8 cellular contexts compared by ENCODE assay signal in the genomic region with DNA sequence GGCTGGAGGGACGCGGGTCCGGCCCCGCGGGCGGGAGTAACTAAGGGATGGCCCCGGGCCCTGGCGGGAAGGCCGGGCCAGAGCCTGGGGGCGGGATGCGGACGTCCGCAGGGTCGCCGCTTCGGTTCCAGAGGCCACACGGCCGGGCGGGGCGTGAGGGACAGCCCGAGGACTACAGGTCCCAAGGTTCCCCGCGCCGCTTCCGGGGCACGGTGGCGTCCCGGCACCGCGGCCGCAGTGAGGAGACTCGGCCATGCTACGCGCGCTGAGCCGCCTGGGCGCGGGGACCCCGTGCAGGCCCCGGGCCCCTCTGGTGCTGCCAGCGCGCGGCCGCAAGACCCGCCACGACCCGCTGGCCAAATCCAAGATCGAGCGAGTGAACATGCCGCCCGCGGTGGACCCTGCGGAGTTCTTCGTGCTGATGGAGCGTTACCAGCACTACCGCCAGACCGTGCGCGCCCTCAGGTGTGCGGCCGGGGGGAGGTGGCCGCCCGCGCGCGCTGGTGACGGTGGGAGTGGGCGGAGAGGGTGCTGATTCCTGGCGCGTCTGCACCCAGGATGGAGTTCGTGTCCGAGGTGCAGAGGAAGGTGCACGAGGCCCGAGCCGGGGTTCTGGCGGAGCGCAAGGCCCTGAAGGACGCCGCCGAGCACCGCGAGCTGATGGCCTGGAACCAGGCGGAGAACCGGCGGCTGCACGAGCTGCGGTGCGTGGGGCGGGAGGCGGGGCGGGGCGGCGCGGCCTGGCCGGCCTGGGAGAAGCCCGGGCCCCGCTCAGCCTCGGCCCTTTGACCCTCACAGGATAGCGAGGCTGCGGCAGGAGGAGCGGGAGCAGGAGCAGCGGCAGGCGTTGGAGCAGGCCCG. TPM values are rescaled to one million over a fixed set of nuclear protein-coding genes. Genes with fewer than 3 reads are reported as not detected.
DNase-seq lines count a peak whose midpoint lies in the region; ATAC-seq and TF ChIP-seq lines count a peak whose summit lies in the region.

A gene (plus strand): TSS at position 237 of the 861 bp plus-strand sequence. CDS start 17 bp downstream, at position 254.

- TF ChIP-seq CTCF in OCI-LY3 (IDR thresholded peaks at IDR 0.05; ENCODE audit: low read depth, low read length) (no peak), epithelial cell of proximal tubule (conservative IDR thresholded peaks at IDR 0.05; ENCODE audit: low read depth, low read length) (no peak)

- peak within 1 kb of the TSS; percentile 69 for H3K4me2 ChIP-seq in OCI-LY3 (ENCODE audit: low read length)

- H2AFZ ChIP-seq in OCI-LY3 (ENCODE audit: low read depth, low read length), result peak within 1 kb of the TSS; percentile 86

- H3K79me2 ChIP-seq in OCI-LY3 (ENCODE audit: low read length), result peaks cover 21% of the 10 kb centered on the region

- ATAC-seq in GM19438 (IDR thresholded peaks at IDR 0.05; ENCODE audit: low read depth, unreplicated experiment), result peak; percentile 82
- ATAC-seq in HG03575 (IDR thresholded peaks at IDR 0.05; ENCODE audit: extremely low read depth, insufficient number of reproducible peaks, low FRiP score, unreplicated experiment), result peak; percentile 33

- H3K4me3 ChIP-seq in OCI-LY3 (ENCODE audit: low read length) (peak within 1 kb of the TSS; percentile 95), epithelial cell of proximal tubule (ENCODE audit: low read depth, low read length) (peak within 1 kb of the TSS; percentile 85), mucosa of rectum (ENCODE audit: low read length in 2 of 2) (peak within 1 kb of the TSS; percentile 75 to 82)

- peaks cover 30% of the 10 kb centered on the region for H3K36me3 ChIP-seq in OCI-LY3 (replicated peaks; ENCODE audit: low read depth, low read length)
- peaks cover 13 to 23% of the 10 kb centered on the region in 2 donors for H3K36me3 ChIP-seq in mucosa of rectum (ENCODE audit: control insufficient read depth in 2 of 2, insufficient read depth in 2 of 2, low read length in 2 of 2)

- no peaks in the 10 kb centered on the region for H3K9me3 ChIP-seq in OCI-LY3 (ENCODE audit: insufficient read depth, low read length)
- H3K9me3 ChIP-seq in mucosa of rectum (ENCODE audit: control insufficient read depth in 2 of 2, low read length in 2 of 2), result no peaks in the 10 kb centered on the region

- H3K27me3 ChIP-seq in OCI-LY3 (ENCODE audit: low read depth, low read length), result no peaks in the 10 kb centered on the region
- H3K27me3 ChIP-seq in mucosa of rectum (ENCODE audit: control insufficient read depth in 2 of 2, insufficient read depth in 2 of 2, low read length in 2 of 2), result no peaks in the 10 kb centered on the region

- H3K27ac ChIP-seq in OCI-LY3 (ENCODE audit: low read length) (peak within 1 kb of the TSS; percentile 55), mucosa of rectum (ENCODE audit: low read depth in 2 of 2, low read length in 2 of 2) (peak within 1 kb of the TSS; percentile 80 to 88)

- H4K20me1 ChIP-seq in OCI-LY3 (ENCODE audit: insufficient read depth, low read length), result no peaks in the 10 kb centered on the region; the same call in 1 of the 2 replicates

- H3K9ac ChIP-seq in OCI-LY3 (ENCODE audit: low read length) (peak within 1 kb of the TSS; percentile 83), mucosa of rectum (ENCODE audit: low read depth in 1 of 2, low read length in 2 of 2) (peak within 1 kb of the TSS; percentile 67 to 70)

- H3K4me1 ChIP-seq in OCI-LY3 (ENCODE audit: low read length), result peaks cover 13% of the 10 kb centered on the region
- H3K4me1 ChIP-seq in mucosa of rectum (ENCODE audit: control insufficient read depth in 2 of 2, insufficient read depth in 2 of 2, low read length in 2 of 2), result peaks cover 6 to 15% of the 10 kb centered on the region in 2 donors

- DNase-seq in COLO668 (lab: John Stamatoyannopoulos, UW; ENCODE audit: unreplicated experiment) (peak; percentile 98), activated T-cell treated with anti-CD3 and anti-CD28 coated beads for 4 hours (peak; percentile 64), epithelial cell of proximal tubule (ENCODE audit: low read depth) (no peak)
- peak; percentile 54 to 62 for DNase-seq in stimulated activated CD8-positive, alpha-beta memory T cell treated with anti-CD3 and anti-CD28 coated beads, Interleukin-4, amount 100 ng/mL, for 4 hours (ENCODE audit: low read depth in 2 of 2, low spot score in 1 of 2)

RNA-seq across cellular contexts. Expression of the gene that starts here (rescaled TPM):
- 107 and 128 TPM in 2 replicates for total RNA-seq in epithelial cell of proximal tubule
